In genomic region chr20:14824996-14825395, GRCh38 we compare ENCODE assay signal across 23 cellular contexts.
"Had no signal": no experiment of that assay in that cellular context is flagged by ENCODE, and none has a peak within 500 bp of the region (broad histone marks: within the 10 kb centered on the region; RNA-seq: fewer than 3 reads in every experiment).

No MANE protein-coding gene starts in this region.

- H3K27ac Mint-ChIP-seq: endodermal cell; natural killer cell; stimulated activated memory B cell treated with anti-CD40 and anti-IgM and Interleukin-4, amounts not matched to agents 10 μg/mL and 1 μg/mL and 100 μg/mL, for 72 hours; stimulated activated naive CD8-positive, alpha-beta T cell treated with anti-CD3 and anti-CD28 coated beads, Interleukin-15, amount 100 ng/mL, for 72 hours had no signal

- DNase-seq: effector CD4-positive, alpha-beta T cell; endodermal cell; erythroblast; foreskin melanocyte; heart left ventricle; hippocampal formation; mammary epithelial cell; natural killer cell; psoas muscle; spleen; stimulated activated CD4-positive, alpha-beta T cell treated with anti-CD3 and anti-CD28 coated beads, Interleukin-15, amount 100 ng/mL, for 24 hours; stimulated activated CD4-positive, alpha-beta T cell treated with anti-CD3 and anti-CD28 coated beads, Interleukin-1b, Interleukin-23, amount 100 ng/mL, for 48 hours; stimulated activated CD4-positive, alpha-beta T cell treated with anti-CD3 and anti-CD28 coated beads, Interleukin-4, amount 100 ng/mL, for 24 hours; stimulated activated naive CD8-positive, alpha-beta T cell treated with anti-CD3 and anti-CD28 coated beads, Interleukin-15, amount 100 ng/mL, for 72 hours; testis; transverse colon had no signal

- H3K27ac ChIP-seq: coronary artery, heart left ventricle, neutrophil, psoas muscle, spleen, testis, transverse colon had no signal

- FAIRE-seq: endothelial cell of umbilical vein, islet of Langerhans had no signal

- H3K36me3 ChIP-seq: heart left ventricle, neutrophil, spleen, transverse colon had no signal

- H3K4me3 Mint-ChIP-seq: endodermal cell; natural killer cell; stimulated activated memory B cell treated with anti-CD40 and anti-IgM and Interleukin-4, amounts not matched to agents 10 μg/mL and 1 μg/mL and 100 μg/mL, for 72 hours; stimulated activated naive CD8-positive, alpha-beta T cell treated with anti-CD3 and anti-CD28 coated beads, Interleukin-15, amount 100 ng/mL, for 72 hours had no signal

- H3K9me3 Mint-ChIP-seq: endodermal cell; stimulated activated memory B cell treated with anti-CD40 and anti-IgM and Interleukin-4, amounts not matched to agents 10 μg/mL and 1 μg/mL and 100 μg/mL, for 72 hours had no signal

- H3K4me1 ChIP-seq: heart left ventricle, psoas muscle, spleen, testis, transverse colon had no signal

- H3K27me3 ChIP-seq: heart left ventricle, neutrophil, spleen, testis, transverse colon had no signal

- H3K4me1 Mint-ChIP-seq: natural killer cell; stimulated activated memory B cell treated with anti-CD40 and anti-IgM and Interleukin-4, amounts not matched to agents 10 μg/mL and 1 μg/mL and 100 μg/mL, for 72 hours; stimulated activated naive CD8-positive, alpha-beta T cell treated with anti-CD3 and anti-CD28 coated beads, Interleukin-15, amount 100 ng/mL, for 72 hours had no signal

- ATAC-seq: heart left ventricle; left lobe of liver; natural killer cell; psoas muscle; sciatic nerve; stimulated activated memory B cell treated with anti-CD40 and anti-IgM and Interleukin-4, amounts not matched to agents 10 μg/mL and 1 μg/mL and 100 μg/mL, for 72 hours; stimulated activated naive CD8-positive, alpha-beta T cell treated with anti-CD3 and anti-CD28 coated beads, Interleukin-15, amount 100 ng/mL, for 72 hours had no signal

- H3K27me3 Mint-ChIP-seq: stimulated activated memory B cell treated with anti-CD40 and anti-IgM and Interleukin-4, amounts not matched to agents 10 μg/mL and 1 μg/mL and 100 μg/mL, for 72 hours; stimulated activated naive CD8-positive, alpha-beta T cell treated with anti-CD3 and anti-CD28 coated beads, Interleukin-15, amount 100 ng/mL, for 72 hours had no signal

- H3K36me3 Mint-ChIP-seq: natural killer cell; stimulated activated memory B cell treated with anti-CD40 and anti-IgM and Interleukin-4, amounts not matched to agents 10 μg/mL and 1 μg/mL and 100 μg/mL, for 72 hours had no signal

- H3K4me3 ChIP-seq: coronary artery, heart left ventricle, psoas muscle, spleen, testis, transverse colon had no signal

- H3K9me3 ChIP-seq: heart left ventricle, neutrophil, psoas muscle, spleen, testis, transverse colon had no signal
